Comparison of ENCODE assay signal across 8 cellular contexts in genomic region chr20:63863798-63864544, GRCh38. TPM values are rescaled to one million over a fixed set of nuclear protein-coding genes. Genes with fewer than 3 reads are reported as not detected.
A peak's percentile ranks its signal among the peaks of the same experiment; 100 is the strongest.
DNase-seq lines count a peak whose midpoint lies in the region; ATAC-seq and TF ChIP-seq lines count a peak whose summit lies in the region.

No MANE protein-coding gene starts in this region.

- TF ChIP-seq RAD21 in Ishikawa (IDR thresholded peaks at IDR 0.05; ENCODE audit: low read depth) (peak; percentile 86), neural cell (conservative IDR thresholded peaks at IDR 0.05) (peak; percentile 87)

- no peaks in the 10 kb centered on the region for H4K20me1 ChIP-seq in neural cell (ENCODE audit: insufficient read depth)

- no peaks in the 10 kb centered on the region for H3K27me3 Mint-ChIP-seq in activated T-helper 2 cell treated with anti-CD3 and anti-CD28 coated beads, Interferon-gamma antibody, Interleukin-2, Interleukin-4, amounts not matched to agents 10 μg/mL and 5 μg/mL and 100 μg/mL, durations not matched to agents 14 hours and 24 hours and 36 hours (ENCODE audit: low read depth)
- no peaks in the 10 kb centered on the region for H3K27me3 Mint-ChIP-seq in stimulated activated naive CD8-positive, alpha-beta T cell treated with anti-CD3 and anti-CD28 coated beads, Interleukin-15, amount 100 ng/mL, for 72 hours

- H3K9me3 Mint-ChIP-seq in activated T-helper 2 cell treated with anti-CD3 and anti-CD28 coated beads, Interferon-gamma antibody, Interleukin-2, Interleukin-4, amounts not matched to agents 10 μg/mL and 5 μg/mL and 100 μg/mL, durations not matched to agents 14 hours and 24 hours and 36 hours, result no peaks in the 10 kb centered on the region
- no peaks in the 10 kb centered on the region for H3K9me3 Mint-ChIP-seq in stimulated activated naive CD8-positive, alpha-beta T cell treated with anti-CD3 and anti-CD28 coated beads, Interleukin-15, amount 100 ng/mL, for 72 hours

- peak overlapping the region; percentile 91 for H3K27ac Mint-ChIP-seq in activated T-helper 2 cell treated with anti-CD3 and anti-CD28 coated beads, Interferon-gamma antibody, Interleukin-2, Interleukin-4, amounts not matched to agents 10 μg/mL and 5 μg/mL and 100 μg/mL, durations not matched to agents 14 hours and 24 hours and 36 hours
- peak overlapping the region; percentile 98 for H3K27ac Mint-ChIP-seq in stimulated activated naive CD8-positive, alpha-beta T cell treated with anti-CD3 and anti-CD28 coated beads, Interleukin-15, amount 100 ng/mL, for 72 hours

- TF ChIP-seq CTCF in fibroblast of the aortic adventitia (IDR thresholded peaks at IDR 0.05; ENCODE audit: insufficient read depth, low read length), result peak; percentile 69
- peak; percentile 87 for TF ChIP-seq CTCF in neural cell (IDR thresholded peaks at IDR 0.05; ENCODE audit: poor library complexity, severe bottlenecking)

- intact Hi-C loops in activated T-helper 2 cell treated with anti-CD3 and anti-CD28 coated beads, Interferon-gamma antibody, Interleukin-2, Interleukin-4, amounts not matched to agents 10 μg/mL and 5 μg/mL and 100 μg/mL, durations not matched to agents 14 hours and 24 hours and 36 hours (cut with micrococcal nuclease), result loop anchor here (1.0 to 10.0 kb wide), 6 partner anchors 31 to 325 kb away; partner anchors contain the start of genes ARFRP1, DNAJC5, LIME1 and SAMD10

- no peaks in the 10 kb centered on the region for H3K9me3 ChIP-seq in neural cell (ENCODE audit: low read length)

- ATAC-seq in GM21423 (IDR thresholded peaks at IDR 0.05; ENCODE audit: unreplicated experiment), result peak; percentile 68
- ATAC-seq in stimulated activated naive CD8-positive, alpha-beta T cell treated with anti-CD3 and anti-CD28 coated beads, Interleukin-15, amount 100 ng/mL, for 72 hours, result peak; percentile 84

- peak overlapping the region; percentile 76 for H3K9ac ChIP-seq in neural cell (ENCODE audit: low read length)

- H3K9me2 ChIP-seq in neural cell (ENCODE audit: insufficient read depth, low read length), result no peaks in the 10 kb centered on the region

- no peaks in the 10 kb centered on the region for H3F3A ChIP-seq in neural cell (ENCODE audit: insufficient read depth, low read length, poor library complexity, severe bottlenecking)

- peaks cover 23% of the 10 kb centered on the region for H3K4me1 Mint-ChIP-seq in activated T-helper 2 cell treated with anti-CD3 and anti-CD28 coated beads, Interferon-gamma antibody, Interleukin-2, Interleukin-4, amounts not matched to agents 10 μg/mL and 5 μg/mL and 100 μg/mL, durations not matched to agents 14 hours and 24 hours and 36 hours (ENCODE audit: low read depth)
- peaks cover 53% of the 10 kb centered on the region for H3K4me1 Mint-ChIP-seq in stimulated activated naive CD8-positive, alpha-beta T cell treated with anti-CD3 and anti-CD28 coated beads, Interleukin-15, amount 100 ng/mL, for 72 hours

- peak overlapping the region; percentile 96 for H3K4me3 Mint-ChIP-seq in activated T-helper 2 cell treated with anti-CD3 and anti-CD28 coated beads, Interferon-gamma antibody, Interleukin-2, Interleukin-4, amounts not matched to agents 10 μg/mL and 5 μg/mL and 100 μg/mL, durations not matched to agents 14 hours and 24 hours and 36 hours (ENCODE audit: low read depth)
- H3K4me3 Mint-ChIP-seq in stimulated activated naive CD8-positive, alpha-beta T cell treated with anti-CD3 and anti-CD28 coated beads, Interleukin-15, amount 100 ng/mL, for 72 hours, result peak overlapping the region; percentile 88 to 89

- H3K27ac ChIP-seq in neural cell (ENCODE audit: low read length), result peak overlapping the region; percentile 75

- TF ChIP-seq EP300 in Ishikawa (IDR thresholded peaks at IDR 0.05; ENCODE audit: borderline replicate concordance), result 0 out of 2 replicates have a peak, but pooled peaks have one; percentile 19
- TF ChIP-seq EP300 in neural cell (conservative IDR thresholded peaks at IDR 0.05; ENCODE audit: poor library complexity, severe bottlenecking), result no peak

- peaks cover 30% of the 10 kb centered on the region for H3K36me3 Mint-ChIP-seq in activated T-helper 2 cell treated with anti-CD3 and anti-CD28 coated beads, Interferon-gamma antibody, Interleukin-2, Interleukin-4, amounts not matched to agents 10 μg/mL and 5 μg/mL and 100 μg/mL, durations not matched to agents 14 hours and 24 hours and 36 hours (ENCODE audit: low read depth)

- DNase-seq in DMS153 treated with DMSO at 0.1 percent for 48 hours (lab: John Stamatoyannopoulos, UW; ENCODE audit: unreplicated experiment) (peak; percentile 59), RPMI7951 (ENCODE audit: low read depth) (peak; percentile 86), fibroblast of the aortic adventitia (ENCODE audit: low read depth) (peak; percentile 72)
- DNase-seq in activated T-helper 2 cell treated with anti-CD3 and anti-CD28 coated beads, Interferon-gamma antibody, Interleukin-2, Interleukin-4, amounts not matched to agents 10 μg/mL and 5 μg/mL and 100 μg/mL, durations not matched to agents 14 hours and 24 hours and 36 hours (ENCODE audit: low spot score), result peak; percentile 81
- DNase-seq in stimulated activated naive CD8-positive, alpha-beta T cell treated with anti-CD3 and anti-CD28 coated beads, Interleukin-15, amount 100 ng/mL, for 72 hours, result peak; percentile 77 to 85

- peaks cover 14% of the 10 kb centered on the region for H3K79me2 ChIP-seq in neural cell (replicated peaks; ENCODE audit: insufficient read depth, low read length)

- no peaks in the 10 kb centered on the region for H3K27me3 ChIP-seq in neural cell (ENCODE audit: insufficient read depth, low read depth, low read length)

- H3K4me3 ChIP-seq in fibroblast of the aortic adventitia (ENCODE audit: low read depth, low read length), result peak overlapping the region; percentile 97
- H3K4me3 ChIP-seq in neural cell (ENCODE audit: low read length), result peak overlapping the region; percentile 99

- peak overlapping the region; percentile 78 for H3K4me2 ChIP-seq in neural cell (ENCODE audit: low read length)

- H3K36me3 ChIP-seq in neural cell (ENCODE audit: insufficient read depth, low read length), result no peaks in the 10 kb centered on the region

- peak overlapping the region; percentile 66 for H2AFZ ChIP-seq in neural cell (ENCODE audit: low read depth, low read length)

TF ChIP-seq in Ishikawa, 13 proteins besides CTCF, POLR2A, EP300 and RAD21 (continues in another document):
- TF ChIP-seq CREB1 (IDR thresholded peaks at IDR 0.05; ENCODE audit: low read depth) (no peak), ZBTB7A (IDR thresholded peaks at IDR 0.05; ENCODE audit: low read depth) (no peak), YY1 (IDR thresholded peaks at IDR 0.05; ENCODE audit: low read depth) (no peak), NFIC (IDR thresholded peaks at IDR 0.05) (peak; percentile 27; the same call in 1 of the 2 replicates)
- TF ChIP-seq, protein P1, sequence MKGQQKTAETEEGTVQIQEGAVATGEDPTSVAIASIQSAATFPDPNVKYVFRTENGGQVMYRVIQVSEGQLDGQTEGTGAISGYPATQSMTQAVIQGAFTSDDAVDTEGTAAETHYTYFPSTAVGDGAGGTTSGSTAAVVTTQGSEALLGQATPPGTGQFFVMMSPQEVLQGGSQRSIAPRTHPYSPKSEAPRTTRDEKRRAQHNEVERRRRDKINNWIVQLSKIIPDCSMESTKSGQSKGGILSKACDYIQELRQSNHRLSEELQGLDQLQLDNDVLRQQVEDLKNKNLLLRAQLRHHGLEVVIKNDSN (IDR thresholded peaks at IDR 0.05), result 0 out of 2 replicates have a peak, but pooled peaks have one; percentile 17

TF ChIP-seq in neural cell, 6 proteins besides CTCF, POLR2A, EP300 and RAD21:
- TF ChIP-seq POLR2AphosphoS5 (IDR thresholded peaks at IDR 0.05) (peak; percentile 43), MXI1 (conservative IDR thresholded peaks at IDR 0.05; ENCODE audit: poor library complexity, severe bottlenecking) (no peak), TAF1 (IDR thresholded peaks at IDR 0.05; ENCODE audit: low read depth) (no peak), EZH2 (IDR thresholded peaks at IDR 0.05; ENCODE audit: borderline replicate concordance, insufficient read depth, low read length, poor library complexity, severe bottlenecking) (no peak), SMC3 (conservative IDR thresholded peaks at IDR 0.05; ENCODE audit: poor library complexity) (peak; percentile 83)
TF ChIP-seq in neural cell: peak in this region for 2.

RNA-seq across cellular contexts. Expression of gene TPD52L2, which starts 1.1 kb away (rescaled TPM):
- total RNA-seq in RPMI7951 (2014; rRNA removed; shearing (Covaris generic)), result 137 and 140 TPM in 2 replicates
- total RNA-seq in activated T-helper 2 cell treated with anti-CD3 and anti-CD28 coated beads, Interferon-gamma antibody, Interleukin-2, Interleukin-4, amounts not matched to agents 10 μg/mL and 5 μg/mL and 100 μg/mL, durations not matched to agents 14 hours and 24 hours and 36 hours, result 62.5 and 66.7 TPM in 2 replicates
- 100 and 136 TPM in 2 replicates for total RNA-seq in fibroblast of the aortic adventitia (ENCODE audit: low replicate concordance)
- 142 TPM in 2 replicates for polyA plus RNA-seq in neural cell
- 54.2 and 57.5 TPM in 2 replicates for polyA minus RNA-seq in neural cell

RNA-seq across cellular contexts. Expression of gene ABHD16B, which starts 2.7 kb away (rescaled TPM):
- total RNA-seq in RPMI7951 (2014; rRNA removed; shearing (Covaris generic)), result not detected in 2 replicates
- total RNA-seq in activated T-helper 2 cell treated with anti-CD3 and anti-CD28 coated beads, Interferon-gamma antibody, Interleukin-2, Interleukin-4, amounts not matched to agents 10 μg/mL and 5 μg/mL and 100 μg/mL, durations not matched to agents 14 hours and 24 hours and 36 hours, result 0.16 TPM in 1 of 2 replicates, not detected in the other
- not detected in 2 replicates for total RNA-seq in fibroblast of the aortic adventitia (ENCODE audit: low replicate concordance)
- polyA plus RNA-seq in neural cell, result not detected in 2 replicates
- polyA minus RNA-seq in neural cell, result not detected in 2 replicates

RNA-seq across cellular contexts. Expression of gene DNAJC5, which starts 31.0 kb away (rescaled TPM):
- 29.3 and 37.1 TPM in 2 replicates for total RNA-seq in RPMI7951 (2014; rRNA removed; shearing (Covaris generic))
- 38.1 and 40.0 TPM in 2 replicates for total RNA-seq in activated T-helper 2 cell treated with anti-CD3 and anti-CD28 coated beads, Interferon-gamma antibody, Interleukin-2, Interleukin-4, amounts not matched to agents 10 μg/mL and 5 μg/mL and 100 μg/mL, durations not matched to agents 14 hours and 24 hours and 36 hours
- 30.9 and 33.9 TPM in 2 replicates for total RNA-seq in fibroblast of the aortic adventitia (ENCODE audit: low replicate concordance)
- polyA plus RNA-seq in neural cell, result 82.8 and 96.7 TPM in 2 replicates
- 132 and 140 TPM in 2 replicates for polyA minus RNA-seq in neural cell

RNA-seq across cellular contexts. Expression of gene ZBTB46, which starts 32.9 kb away (rescaled TPM):
- total RNA-seq in RPMI7951 (2014; rRNA removed; shearing (Covaris generic)), result 3.4 and 5.8 TPM in 2 replicates
- 1.1 and 1.9 TPM in 2 replicates for total RNA-seq in activated T-helper 2 cell treated with anti-CD3 and anti-CD28 coated beads, Interferon-gamma antibody, Interleukin-2, Interleukin-4, amounts not matched to agents 10 μg/mL and 5 μg/mL and 100 μg/mL, durations not matched to agents 14 hours and 24 hours and 36 hours
- total RNA-seq in fibroblast of the aortic adventitia (ENCODE audit: low replicate concordance), result 1.1 and 2.9 TPM in 2 replicates
- 15.0 and 21.0 TPM in 2 replicates for polyA plus RNA-seq in neural cell
- 43.5 and 48.2 TPM in 2 replicates for polyA minus RNA-seq in neural cell

Comparison
In these comparisons a context has a peak if more than half of its experiments do, and no peak if none do; other contexts are left out.
1. Peak in every context shown above with its lines: DNase-seq, ATAC-seq, H3K4me3 ChIP-seq and H3K27ac ChIP-seq.